Comparison of ENCODE assay signal across 14 cellular contexts in the genomic region with DNA sequence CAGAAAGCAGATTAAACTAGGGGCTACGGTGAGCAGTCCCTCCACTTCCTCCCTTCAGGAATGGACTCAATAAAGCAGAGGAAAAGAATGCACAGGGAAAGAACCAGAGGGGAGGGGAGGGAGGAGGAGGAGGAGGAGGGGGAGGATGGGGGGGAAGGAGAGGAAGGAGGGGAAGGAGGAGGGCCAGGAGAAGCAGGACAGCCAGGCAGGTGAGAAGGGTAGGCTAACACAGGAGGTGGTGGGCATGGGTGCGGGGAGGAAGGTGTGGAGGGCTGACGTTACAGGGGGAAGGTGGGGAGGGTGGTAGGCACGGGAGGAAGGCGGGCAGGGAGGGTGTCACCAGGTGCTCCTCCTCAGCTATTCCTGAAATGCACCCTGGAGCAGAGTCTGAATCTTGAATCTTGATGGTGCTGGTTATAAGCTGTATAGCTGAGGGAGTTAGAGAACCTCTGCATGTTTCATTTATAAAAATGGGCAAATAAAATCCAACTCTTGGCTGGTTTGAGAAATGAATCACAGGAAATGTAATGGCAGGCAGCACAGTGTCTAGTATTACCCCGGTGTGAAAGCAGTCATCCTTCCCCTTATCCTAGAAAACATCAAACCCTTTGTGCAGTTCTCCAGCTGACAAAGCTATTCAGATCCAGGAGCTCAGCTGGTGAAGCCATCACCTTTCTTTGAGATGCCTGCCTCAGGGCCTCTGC. TPM values are rescaled to one million over a fixed set of nuclear protein-coding genes. Genes with fewer than 3 reads are reported as not detected.
DNase-seq lines count a peak whose midpoint lies in the region; ATAC-seq, FAIRE-seq and TF ChIP-seq lines count a peak whose summit lies in the region.
"Had no signal": no experiment of that assay in that cellular context is flagged by ENCODE, and none has a peak within 500 bp of the region (broad histone marks: within the 10 kb centered on the region; RNA-seq: fewer than 3 reads in every experiment).

No MANE protein-coding gene starts in this region.

- H3K9me3 ChIP-seq in KOPT-K1 (ENCODE audit: insufficient read depth, low read length, poor library complexity, severe bottlenecking) = no peaks in the 10 kb centered on the region

- DNase-seq in EH (ENCODE audit: low read depth) = peak; percentile 71
- peak; percentile 8 for DNase-seq in amniotic epithelial cell (ENCODE audit: low read depth)
- DNase-seq in lung microvascular endothelial cell (ENCODE audit: low read depth in 2 of 2) = peak; percentile 45 to 77
- DNase-seq in OCI-M1 (lab: John Stamatoyannopoulos, UW) = no peak
- no peak for DNase-seq in GM10266 (ENCODE audit: extremely low spot score)
- DNase-seq in GM12892 (ENCODE audit: insufficient read length) = no peak
- DNase-seq: DMS 273 treated with DMSO at 0.1 percent for 48 hours, glutamatergic neuron, left colon, RPMI8226 had no signal

- H3K27ac ChIP-seq in KOPT-K1 (ENCODE audit: low read depth, low read length, poor library complexity, severe bottlenecking) = peak overlapping the region; percentile 98
- H3K27ac ChIP-seq: VCaP had no signal

- no peak for TF ChIP-seq POLR2A in GM12892 (IDR thresholded peaks at IDR 0.05; ENCODE audit: low read depth, low read length)

- peaks cover 68% of the 10 kb centered on the region for H3K36me3 ChIP-seq in KOPT-K1 (ENCODE audit: insufficient read depth, low read length)

- FAIRE-seq in GM12892 (lab: Jason Lieb, UNC) = no peak
- FAIRE-seq: colon had no signal

- no peak for TF ChIP-seq CTCF in GM10266 (IDR thresholded peaks at IDR 0.05; ENCODE audit: control insufficient read depth, insufficient read depth, low read depth, missing control alignments)

- no peak for ATAC-seq in GM18867 (IDR thresholded peaks at IDR 0.05; ENCODE audit: unreplicated experiment)
- ATAC-seq: left colon had no signal

RNA-seq across cellular contexts. Expression of a gene that starts 3.4 kb away (rescaled TPM):
- 10.0 and 10.3 TPM in 2 replicates for total RNA-seq in lung microvascular endothelial cell
- polyA plus RNA-seq in GM12892 (2012; ENCODE audit: missing spikeins) = 23.2 TPM

Comparison
In these comparisons a context has a peak if more than half of its experiments do, and no peak if none do; other contexts are left out.
1. DNase-seq: peak in EH (single experiment), amniotic epithelial cell (single experiment) and lung microvascular endothelial cell (2 of 2); none in OCI-M1 (single experiment), GM10266 (single experiment) and GM12892 (single experiment).